In genomic region chr19:10388957-10389356, GRCh38 we compare ENCODE assay signal across 8 cellular contexts. TPM values are rescaled to one million over a fixed set of nuclear protein-coding genes. Genes with fewer than 3 reads are reported as not detected.
DNase-seq lines count a peak whose midpoint lies in the region; ATAC-seq and TF ChIP-seq lines count a peak whose summit lies in the region.

No MANE protein-coding gene starts in this region.

- intact Hi-C loops in heart left ventricle (cut with DNase I), result loop anchor here in 9 of 10 donors (1.0 to 10.0 kb wide), 9 partner anchors 54 to 457 kb away; partner anchors contain the start of genes OLFM2 (in 3 of the 9), ICAM3 (in 2 of the 9), RAVER1 (in 2 of the 9) and EIF3G (in 1 of the 9)

- H3K9me3 ChIP-seq in heart left ventricle, result no peaks in the 10 kb centered on the region

- H3K4me3 ChIP-seq in heart left ventricle, result no peak overlapping the region

- 0 to 3% (median 1%) methylated on average over 3 of the region's 3 CpGs for WGBS in heart left ventricle, 4 donors

- DNase-seq in GM04504 (ENCODE audit: low read depth), result peak; percentile 42
- DNase-seq in NCI-H128 (lab: John Stamatoyannopoulos, UW; ENCODE audit: unreplicated experiment), result peak; percentile 81
- DNase-seq in SW480 (ENCODE audit: low spot score), result peak; percentile 77
- peak; percentile 65 for DNase-seq in activated naive CD8-positive, alpha-beta T cell treated with anti-CD3 and anti-CD28 coated beads, Interleukin-2, amount 50 U/mL, for 16 hours (ENCODE audit: low read depth, low spot score)
- peak; percentile 77 to 89 (median 85) for DNase-seq in heart left ventricle
- peak; percentile 71 for DNase-seq in renal cortical epithelial cell (ENCODE audit: low read depth)

- no peaks in the 10 kb centered on the region for H3K27me3 ChIP-seq in heart left ventricle

- TF ChIP-seq POLR2A in heart left ventricle (IDR thresholded peaks at IDR 0.05), result no peak

- peaks cover 0 to 13% (median 6%) of the 10 kb centered on the region in 12 donors for H3K4me1 ChIP-seq in heart left ventricle

- ATAC-seq in heart left ventricle, result peak; percentile 39 to 71 (median 62)
- no peak for ATAC-seq in HG02852 (IDR thresholded peaks at IDR 0.05; ENCODE audit: unreplicated experiment)
- no peak for ATAC-seq in GM21737 (IDR thresholded peaks at IDR 0.05; ENCODE audit: unreplicated experiment)

- H3K27ac ChIP-seq in heart left ventricle, result no peak overlapping the region

- H3K36me3 ChIP-seq in heart left ventricle, result peaks cover 0 to 37% (median 32%) of the 10 kb centered on the region in 9 donors

- peak; percentile 88 to 98 (median 94) for TF ChIP-seq CTCF in heart left ventricle (IDR thresholded peaks at IDR 0.05)

RNA-seq across cellular contexts. Expression of gene TYK2, which starts 8.6 kb away (rescaled TPM):
- total RNA-seq in heart left ventricle (10 to 100 TPM; 37.7 to 86.3 (median 55.3) TPM), renal cortical epithelial cell (66.7 and 74.2 TPM in 2 replicates)
- 100 to 1,000 TPM in 1 of 2 donors, 10 to 100 TPM in 1; 71.7 to 100 TPM for polyA plus RNA-seq in heart left ventricle

RNA-seq across cellular contexts. Expression of gene CDC37, which starts 14.4 kb away (rescaled TPM):
- total RNA-seq in heart left ventricle (100 to 1,000 TPM; 108 to 189 (median 138) TPM), renal cortical epithelial cell (187 and 245 TPM in 2 replicates)
- polyA plus RNA-seq in heart left ventricle, result 100 to 1,000 TPM; 199 to 282 TPM

RNA-seq across cellular contexts. Expression of gene PDE4A, which starts 31.4 kb away (rescaled TPM):
- 10 to 100 TPM in 8 of 9 donors, 1 to 10 TPM in 1; 9.3 to 33.3 (median 17.3) TPM for total RNA-seq in heart left ventricle
- 10 to 100 TPM in 1 of 2 donors, 1 to 10 TPM in 1; 5.2 to 11.2 TPM for polyA plus RNA-seq in heart left ventricle
- total RNA-seq in renal cortical epithelial cell, result 1.0 and 8.7 TPM in 2 replicates

RNA-seq across cellular contexts. Expression of gene ICAM3, which starts 49.5 kb away (rescaled TPM):
- total RNA-seq in heart left ventricle (10 to 100 TPM in 8 of 9 donors, 1 to 10 TPM in 1; 5.6 to 24.9 (median 18.3) TPM), renal cortical epithelial cell (2.8 and 7.6 TPM in 2 replicates)
- 10 to 100 TPM in 1 of 2 donors, 1 to 10 TPM in 1; 8.6 to 15.5 TPM for polyA plus RNA-seq in heart left ventricle

RNA-seq across cellular contexts. Expression of gene RAVER1, which starts 55.6 kb away (rescaled TPM):
- 10 to 100 TPM; 11.5 to 22.5 (median 14.0) TPM for total RNA-seq in heart left ventricle
- 10 to 100 TPM in 1 of 2 donors, 1 to 10 TPM in 1; 5.9 to 17.2 TPM for polyA plus RNA-seq in heart left ventricle
- total RNA-seq in renal cortical epithelial cell, result 8.0 and 33.1 TPM in 2 replicates

Comparison
In these comparisons a context has a peak if more than half of its experiments do, and no peak if none do; other contexts are left out.
1. ATAC-seq: peak in heart left ventricle (4 of 4); none in HG02852 (single experiment) and GM21737 (single experiment).
2. Peak in every context shown above with its lines, with median percentiles within 50 percentile points of each other: DNase-seq.